In the genomic region with DNA sequence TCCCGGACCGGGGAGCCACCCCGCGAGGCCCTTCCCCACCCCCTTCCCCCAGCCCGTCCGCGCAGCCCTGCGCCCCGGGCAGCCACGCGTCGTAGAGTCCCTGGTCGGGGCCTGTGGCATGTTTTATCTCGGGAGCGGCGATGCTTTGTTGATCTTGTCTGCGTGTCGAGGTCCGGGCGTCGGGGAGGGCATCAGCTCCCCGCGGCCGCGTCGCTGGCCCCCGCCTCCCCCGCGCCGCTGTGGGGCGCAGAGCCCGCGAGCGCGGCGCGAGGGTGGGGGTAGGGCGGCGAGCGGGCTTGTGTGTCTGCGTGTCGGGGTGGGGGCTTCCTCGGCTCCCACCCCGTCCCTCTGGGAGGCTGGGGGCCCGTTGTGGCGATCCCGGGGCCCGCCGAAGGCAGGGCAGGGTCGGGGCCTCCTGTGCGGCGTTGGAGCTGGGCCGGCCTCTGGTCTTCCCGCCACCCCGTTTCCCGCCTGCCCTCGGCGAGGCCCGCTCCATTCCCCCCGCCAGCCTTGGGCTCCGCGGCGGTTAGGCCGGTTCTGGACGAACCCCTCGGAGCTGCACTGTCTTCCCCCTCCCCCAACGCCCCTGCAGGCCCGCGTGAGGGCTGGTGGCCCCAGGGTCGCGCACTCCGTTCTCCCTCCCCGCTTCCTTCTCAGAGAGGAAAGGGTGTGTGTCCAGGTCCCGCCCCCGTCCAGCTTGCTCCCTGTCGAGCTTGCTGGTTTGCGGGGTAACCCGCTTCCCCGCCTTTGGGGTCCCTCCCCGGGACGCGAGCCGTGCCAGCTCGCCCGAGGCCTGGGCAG, we compare ENCODE assay signal across 8 cellular contexts. TPM values are rescaled to one million over a fixed set of nuclear protein-coding genes. Genes with fewer than 3 reads are reported as not detected.
DNase-seq lines count a peak whose midpoint lies in the region; ATAC-seq, FAIRE-seq and TF ChIP-seq lines count a peak whose summit lies in the region.

No MANE protein-coding gene starts in this region.

- H3K27ac Mint-ChIP-seq in glutamatergic neuron (ENCODE audit: unreplicated experiment): peak overlapping the region; percentile 79

- H3K4me2 ChIP-seq in parathyroid adenoma (ENCODE audit: low read length): peak overlapping the region; percentile 73

- CTCF ChIA-PET in RWPE1 (lab: Yijun Ruan, JAX): interaction anchor here (0.5 to 0.6 kb wide), 4 partner anchors 12 to 1796 kb away, joined by 3 to 7 read pairs (median 4); no protein-coding TSS in a partner anchor

- H3K4me3 ChIP-seq in parathyroid adenoma (ENCODE audit: low read depth, low read length): peak overlapping the region; percentile 90

- no peaks in the 10 kb centered on the region for H3K9me3 ChIP-seq in parathyroid adenoma (ENCODE audit: control insufficient read depth, low read length)

- TF ChIP-seq CTCF in RWPE1 (conservative IDR thresholded peaks at IDR 0.05; ENCODE audit: low read depth) (no peak), glutamatergic neuron (IDR thresholded peaks at IDR 0.05; ENCODE audit: partially characterized antibody, unreplicated experiment) (no peak), parathyroid adenoma (IDR thresholded peaks at IDR 0.05) (no peak)

- peak; percentile 16 for ATAC-seq in GM18873 (IDR thresholded peaks at IDR 0.05; ENCODE audit: low FRiP score, unreplicated experiment)
- peak; percentile 30 for ATAC-seq in HG03135 (IDR thresholded peaks at IDR 0.05; ENCODE audit: unreplicated experiment)

- H3K4me1 ChIP-seq in parathyroid adenoma: no peaks in the 10 kb centered on the region

- peaks cover 13% of the 10 kb centered on the region for H3K9me3 Mint-ChIP-seq in glutamatergic neuron (ENCODE audit: unreplicated experiment)

- no peaks in the 10 kb centered on the region for H3K27me3 ChIP-seq in parathyroid adenoma (ENCODE audit: control insufficient read depth, insufficient read depth, low read length)

- H3K36me3 ChIP-seq in parathyroid adenoma (ENCODE audit: control insufficient read depth, insufficient read depth, low read length): no peaks in the 10 kb centered on the region

- H3K4me1 Mint-ChIP-seq in glutamatergic neuron (ENCODE audit: low read depth, unreplicated experiment): peaks cover 14% of the 10 kb centered on the region

- peak overlapping the region; percentile 97 for H3K27ac ChIP-seq in RWPE1
- H3K27ac ChIP-seq in parathyroid adenoma: peak overlapping the region; percentile 94

- no peaks in the 10 kb centered on the region for H3K36me3 Mint-ChIP-seq in glutamatergic neuron (ENCODE audit: unreplicated experiment)

- H3K79me2 ChIP-seq in parathyroid adenoma: peaks cover 25% of the 10 kb centered on the region

- peaks cover 9% of the 10 kb centered on the region for H3K27me3 Mint-ChIP-seq in glutamatergic neuron (ENCODE audit: unreplicated experiment)

- peak overlapping the region; percentile 87 for H3K9ac ChIP-seq in parathyroid adenoma

- no peak for FAIRE-seq in urothelium cell line (lab: Jason Lieb, UNC)

- POLR2A ChIA-PET in RWPE1 (lab: Yijun Ruan, JAX; ENCODE audit: low non-redundant PET): interaction anchor here (0.9 kb wide), 1 partner anchor 65 kb away, joined by 4 read pairs; the partner anchor contains the start of gene C3orf33

- peak; percentile 36 for DNase-seq in Ammon's horn (ENCODE audit: low spot score)
- peak; percentile 57 for DNase-seq in RWPE1 (ENCODE audit: low spot score)
- DNase-seq in activated naive CD4-positive, alpha-beta T cell treated with anti-CD3 and anti-CD28 coated beads, Interleukin-2, amount 50 U/mL, for 16 hours: peak; percentile 46
- peak; percentile 60 for DNase-seq in glutamatergic neuron
- DNase-seq in urothelium cell line (ENCODE audit: low spot score): peak; percentile 26

- peak overlapping the region; percentile 96 for H3K4me3 Mint-ChIP-seq in glutamatergic neuron (ENCODE audit: unreplicated experiment)

- H2AFZ ChIP-seq in parathyroid adenoma: peak overlapping the region; percentile 96

RNA-seq across cellular contexts. Expression of gene GMPS, which starts 0.7 kb away (rescaled TPM):
- 82.3 TPM for total RNA-seq in glutamatergic neuron (ENCODE audit: unreplicated experiment)

RNA-seq across cellular contexts. Expression of gene SLC33A1, which starts 16.9 kb away (rescaled TPM):
- total RNA-seq in glutamatergic neuron (ENCODE audit: unreplicated experiment): 19.7 TPM

Comparison
In these comparisons a context has a peak if more than half of its experiments do, and no peak if none do; other contexts are left out.
1. Peak in every context shown above with its lines: DNase-seq, ATAC-seq, H3K4me3 ChIP-seq and H3K27ac ChIP-seq.